In genomic region chr2:27663463-27664244, GRCh38 we compare ENCODE assay signal across 1 cellular context.
A peak's percentile ranks its signal among the peaks of the same experiment; 100 is the strongest.
TF ChIP-seq lines count a peak whose summit lies in the region.

Gene SLC4A1AP, plus strand, starts transcription at chr2:27663889. Its CDS starts 26 bp downstream, at chr2:27663915.
Gene SUPT7L, minus strand, starts transcription at chr2:27663614. Its CDS starts 1,422 bp downstream, at chr2:27662192.

TF ChIP-seq in HepG2, 621 proteins besides CTCF, POLR2A, EP300 and RAD21 (continued from another document and continues in another):
- TF ChIP-seq ZNF512B (CRISPR knock-in tag; IDR thresholded peaks at IDR 0.05; ENCODE audit: borderline replicate concordance) (peak; percentile 17; the same call in 1 of the 2 replicates), JUNB (CRISPR knock-in tag; IDR thresholded peaks at IDR 0.05; ENCODE audit: borderline replicate concordance) (no peak; the same call in 1 of the 2 replicates), XRCC5 (optimal IDR thresholded peaks at IDR 0.05; ENCODE audit: low read length) (peak; percentile 100), ZNF543 (CRISPR knock-in tag; IDR thresholded peaks at IDR 0.05) (0 out of 2 replicates have a peak, but pooled peaks have one; percentile 54), ZNF337 (CRISPR knock-in tag; IDR thresholded peaks at IDR 0.05; ENCODE audit: borderline replicate concordance, low read depth) (peak; percentile 92; the same call in 1 of the 2 replicates), ZBTB4 (CRISPR knock-in tag; IDR thresholded peaks at IDR 0.05; ENCODE audit: borderline replicate concordance) (peak; percentile 71; the same call in 1 of the 2 replicates), SRSF9 (IDR thresholded peaks at IDR 0.05; ENCODE audit: borderline replicate concordance, insufficient read depth, low read depth, low read length, poor library complexity, severe bottlenecking) (no peak), PRDM10 (CRISPR knock-in tag; IDR thresholded peaks at IDR 0.05; ENCODE audit: low read depth) (peak; percentile 71; the same call in 1 of the 2 replicates), PHF8 (CRISPR knock-in tag; IDR thresholded peaks at IDR 0.05) (peak; percentile 96), SIX4 (CRISPR knock-in tag; IDR thresholded peaks at IDR 0.05) (no peak; the same call in 1 of the 2 replicates), SNRNP70 (IDR thresholded peaks at IDR 0.05; ENCODE audit: low read depth, low read length) (no peak), CEBPG (CRISPR knock-in tag; IDR thresholded peaks at IDR 0.05) (peak; percentile 70), GABPA (IDR thresholded peaks at IDR 0.05; ENCODE audit: low read depth, low read length) (peak; percentile 88), GABPA (CRISPR knock-in tag; IDR thresholded peaks at IDR 0.05; ENCODE audit: low read depth) (peak; percentile 97), NKX3-1 (CRISPR knock-in tag; IDR thresholded peaks at IDR 0.05) (peak; percentile 98), ZNF235 (CRISPR knock-in tag; IDR thresholded peaks at IDR 0.05; ENCODE audit: borderline replicate concordance) (no peak), IKZF1 (IDR thresholded peaks at IDR 0.05) (no peak), TFDP1 (CRISPR knock-in tag; IDR thresholded peaks at IDR 0.05; ENCODE audit: borderline replicate concordance) (no peak), NR1H2 (CRISPR knock-in tag; IDR thresholded peaks at IDR 0.05; ENCODE audit: borderline replicate concordance, low read depth) (no peak), NFYB (CRISPR knock-in tag; IDR thresholded peaks at IDR 0.05) (no peak), ZNF441 (CRISPR knock-in tag; IDR thresholded peaks at IDR 0.05; ENCODE audit: borderline replicate concordance) (no peak; the same call in 1 of the 2 replicates), PHF21A (CRISPR knock-in tag; IDR thresholded peaks at IDR 0.05) (peak; percentile 95), CC2D1A (CRISPR knock-in tag; IDR thresholded peaks at IDR 0.05) (peak; percentile 88; the same call in 1 of the 2 replicates), ZNF773 (CRISPR knock-in tag; IDR thresholded peaks at IDR 0.05; ENCODE audit: borderline replicate concordance) (peak; percentile 68; the same call in 1 of the 2 replicates), POLR2G (IDR thresholded peaks at IDR 0.05; ENCODE audit: low read depth, low read length) (peak; percentile 93), ZNF329 (CRISPR knock-in tag; IDR thresholded peaks at IDR 0.05; ENCODE audit: low read depth) (no peak), IKZF5 (CRISPR knock-in tag; IDR thresholded peaks at IDR 0.05) (peak; percentile 93), ZNF614 (CRISPR knock-in tag; IDR thresholded peaks at IDR 0.05; ENCODE audit: borderline replicate concordance) (peak; percentile 95; the same call in 1 of the 2 replicates), ZNF282 (IDR thresholded peaks at IDR 0.05; ENCODE audit: partially characterized antibody) (no peak), AHDC1 (CRISPR knock-in tag; IDR thresholded peaks at IDR 0.05; ENCODE audit: borderline replicate concordance) (peak; percentile 42; the same call in 1 of the 2 replicates), ZNF260 (CRISPR knock-in tag; IDR thresholded peaks at IDR 0.05; ENCODE audit: borderline replicate concordance, low read depth) (0 out of 2 replicates have a peak, but pooled peaks have one; percentile 28), ZNF570 (CRISPR knock-in tag; IDR thresholded peaks at IDR 0.05; ENCODE audit: borderline replicate concordance) (no peak), ZNF563 (CRISPR knock-in tag; IDR thresholded peaks at IDR 0.05) (peak; percentile 71; the same call in 1 of the 2 replicates), ZBTB20 (CRISPR knock-in tag; IDR thresholded peaks at IDR 0.05; ENCODE audit: borderline replicate concordance, low read depth) (no peak; the same call in 1 of the 2 replicates), SNAPC2 (CRISPR knock-in tag; IDR thresholded peaks at IDR 0.05) (peak; percentile 79; the same call in 1 of the 2 replicates), ZNF792 (CRISPR knock-in tag; IDR thresholded peaks at IDR 0.05) (peak; percentile 53; the same call in 1 of the 2 replicates)
